ENCODE assay signal across 1 cellular context in the genomic region with DNA sequence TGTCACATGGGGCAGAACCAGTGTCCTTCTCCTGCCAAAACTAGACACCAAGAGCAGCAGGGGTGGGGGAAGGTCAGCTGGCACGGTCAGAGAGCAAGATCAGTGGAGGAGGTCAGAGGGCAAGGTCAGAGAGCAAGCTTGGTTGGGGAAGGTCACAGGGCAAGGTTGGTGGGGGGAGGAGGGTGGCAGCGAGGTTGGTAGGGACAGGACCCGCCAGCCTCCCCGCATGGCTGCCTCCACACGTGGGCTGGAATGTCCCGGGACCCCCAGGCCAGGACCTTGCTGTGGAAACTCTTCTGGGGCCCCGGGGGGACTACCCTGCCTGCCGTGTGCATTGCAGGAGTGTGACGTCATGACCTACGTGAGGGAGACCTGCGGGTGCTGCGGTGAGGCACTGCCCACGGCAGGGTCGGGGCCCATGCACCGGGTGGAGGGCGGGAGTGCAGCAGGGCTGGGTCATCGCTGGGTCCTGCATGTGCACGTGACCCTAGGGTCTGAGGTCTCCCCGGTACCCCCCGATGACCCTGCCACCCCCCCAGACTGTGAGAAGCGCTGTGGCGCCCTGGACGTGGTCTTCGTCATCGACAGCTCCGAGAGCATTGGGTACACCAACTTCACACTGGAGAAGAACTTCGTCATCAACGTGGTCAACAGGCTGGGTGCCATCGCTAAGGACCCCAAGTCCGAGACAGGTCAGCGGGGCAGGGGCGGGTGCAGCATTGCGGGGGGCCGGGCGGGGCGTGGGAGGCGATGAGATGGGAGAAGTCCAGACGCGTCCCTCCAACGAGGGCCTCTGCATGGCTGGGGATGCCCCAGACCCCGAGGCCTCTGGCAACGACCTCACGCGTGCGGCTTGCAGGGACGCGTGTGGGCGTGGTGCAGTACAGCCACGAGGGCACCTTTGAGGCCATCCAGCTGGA.
TF ChIP-seq lines count a peak whose summit lies in the region.

No MANE protein-coding gene starts in this region.

TF ChIP-seq in HepG2, 621 proteins besides CTCF, POLR2A, EP300 and RAD21:
- TF ChIP-seq, protein P1, sequence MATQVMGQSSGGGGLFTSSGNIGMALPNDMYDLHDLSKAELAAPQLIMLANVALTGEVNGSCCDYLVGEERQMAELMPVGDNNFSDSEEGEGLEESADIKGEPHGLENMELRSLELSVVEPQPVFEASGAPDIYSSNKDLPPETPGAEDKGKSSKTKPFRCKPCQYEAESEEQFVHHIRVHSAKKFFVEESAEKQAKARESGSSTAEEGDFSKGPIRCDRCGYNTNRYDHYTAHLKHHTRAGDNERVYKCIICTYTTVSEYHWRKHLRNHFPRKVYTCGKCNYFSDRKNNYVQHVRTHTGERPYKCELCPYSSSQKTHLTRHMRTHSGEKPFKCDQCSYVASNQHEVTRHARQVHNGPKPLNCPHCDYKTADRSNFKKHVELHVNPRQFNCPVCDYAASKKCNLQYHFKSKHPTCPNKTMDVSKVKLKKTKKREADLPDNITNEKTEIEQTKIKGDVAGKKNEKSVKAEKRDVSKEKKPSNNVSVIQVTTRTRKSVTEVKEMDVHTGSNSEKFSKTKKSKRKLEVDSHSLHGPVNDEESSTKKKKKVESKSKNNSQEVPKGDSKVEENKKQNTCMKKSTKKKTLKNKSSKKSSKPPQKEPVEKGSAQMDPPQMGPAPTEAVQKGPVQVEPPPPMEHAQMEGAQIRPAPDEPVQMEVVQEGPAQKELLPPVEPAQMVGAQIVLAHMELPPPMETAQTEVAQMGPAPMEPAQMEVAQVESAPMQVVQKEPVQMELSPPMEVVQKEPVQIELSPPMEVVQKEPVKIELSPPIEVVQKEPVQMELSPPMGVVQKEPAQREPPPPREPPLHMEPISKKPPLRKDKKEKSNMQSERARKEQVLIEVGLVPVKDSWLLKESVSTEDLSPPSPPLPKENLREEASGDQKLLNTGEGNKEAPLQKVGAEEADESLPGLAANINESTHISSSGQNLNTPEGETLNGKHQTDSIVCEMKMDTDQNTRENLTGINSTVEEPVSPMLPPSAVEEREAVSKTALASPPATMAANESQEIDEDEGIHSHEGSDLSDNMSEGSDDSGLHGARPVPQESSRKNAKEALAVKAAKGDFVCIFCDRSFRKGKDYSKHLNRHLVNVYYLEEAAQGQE (IDR thresholded peaks at IDR 0.05; ENCODE audit: borderline replicate concordance in 1 of 2, low read depth in 1 of 2, low read length in 2 of 2): no peak
- TF ChIP-seq ESRRA (CRISPR knock-in tag; IDR thresholded peaks at IDR 0.05; ENCODE audit: low read depth) (peak; percentile 33; the same call in 1 of the 2 replicates), ATF7 (IDR thresholded peaks at IDR 0.05) (peak; percentile 92), ATF7 (CRISPR knock-in tag; IDR thresholded peaks at IDR 0.05) (no peak), YY1 (IDR thresholded peaks at IDR 0.05; ENCODE audit: insufficient read depth, insufficient replicate concordance, low read depth, low read length) (no peak), CREB1 (IDR thresholded peaks at IDR 0.05) (peak; percentile 97), CREB1 (CRISPR knock-in tag; IDR thresholded peaks at IDR 0.05) (no peak), NR2C2 (CRISPR knock-in tag; IDR thresholded peaks at IDR 0.05; ENCODE audit: borderline replicate concordance) (peak; percentile 56), NR2F6 (IDR thresholded peaks at IDR 0.05) (peak; percentile 34; the same call in 1 of the 2 replicates), NR2F6 (CRISPR knock-in tag; IDR thresholded peaks at IDR 0.05) (no peak)
TF ChIP-seq in HepG2: peak in this region for 5.
